In genomic region chr12:50507930-50508329, GRCh38 we compare ENCODE assay signal across 12 cellular contexts. TPM values are rescaled to one million over a fixed set of nuclear protein-coding genes. Genes with fewer than 3 reads are reported as not detected.
DNase-seq lines count a peak whose midpoint lies in the region; FAIRE-seq and TF ChIP-seq lines count a peak whose summit lies in the region.
"Had no signal": no experiment of that assay in that cellular context is flagged by ENCODE, and none has a peak within 500 bp of the region (broad histone marks: within the 10 kb centered on the region; RNA-seq: fewer than 3 reads in every experiment).

No MANE protein-coding gene starts in this region.

- H3K4me3 ChIP-seq in BE2C (ENCODE audit: low read depth, low read length) = no peak overlapping the region
- H3K4me3 ChIP-seq in astrocyte (ENCODE audit: insufficient read depth, low read depth, low read length) = no peak overlapping the region
- no peak overlapping the region for H3K4me3 ChIP-seq in A673 (ENCODE audit: low read depth, low read length, poor library complexity, severe bottlenecking)
- H3K4me3 ChIP-seq: SJCRH30 had no signal

- peaks cover 2% of the 10 kb centered on the region for H3K79me1 ChIP-seq in H9 (ENCODE audit: insufficient read depth, low read depth, low read length, poor library complexity, severe bottlenecking)

- H3K36me3 ChIP-seq in BE2C (no peaks in the 10 kb centered on the region; the same call in 1 of the 2 replicates), astrocyte (ENCODE audit: insufficient read depth, low read length) (no peaks in the 10 kb centered on the region), A673 (ENCODE audit: insufficient read depth, low read length, poor library complexity, severe bottlenecking) (no peaks in the 10 kb centered on the region)

- H3K4me1 ChIP-seq in BE2C (no peaks in the 10 kb centered on the region), H9 (ENCODE audit: insufficient read depth, low read length) (no peaks in the 10 kb centered on the region), astrocyte (ENCODE audit: insufficient read depth, low read length) (peaks cover 19% of the 10 kb centered on the region), A673 (ENCODE audit: insufficient read depth, low read length, poor library complexity, severe bottlenecking) (peaks cover 39% of the 10 kb centered on the region)

- H3K27me3 ChIP-seq in BE2C (no peaks in the 10 kb centered on the region), H9 (ENCODE audit: insufficient read depth, low read length) (no peaks in the 10 kb centered on the region), astrocyte (ENCODE audit: insufficient read depth, low read length) (no peaks in the 10 kb centered on the region), A673 (replicated peaks; ENCODE audit: insufficient read depth, low read depth, low read length, poor library complexity) (no peaks in the 10 kb centered on the region)
- H3K27me3 ChIP-seq: SJCRH30 had no signal

- no peak overlapping the region for H2BK15ac ChIP-seq in H9 (ENCODE audit: low read depth, low read length)

- peaks cover 10% of the 10 kb centered on the region for H3K23me2 ChIP-seq in H9 (ENCODE audit: insufficient read length, low read depth, low read length, poor library complexity, severe bottlenecking)

- H3K9me3 Mint-ChIP-seq in H9 = no peaks in the 10 kb centered on the region
- H3K9me3 Mint-ChIP-seq in astrocyte (ENCODE audit: unreplicated experiment) = no peaks in the 10 kb centered on the region
- H3K9me3 Mint-ChIP-seq in mesothelial cell of epicardium = no peaks in the 10 kb centered on the region

- no peak for FAIRE-seq in astrocyte (lab: Jason Lieb, UNC)

- POLR2A ChIA-PET in A673 (lab: Charles Lee; ENCODE audit: low non-redundant PET) = no interaction called here

- H3K4me2 ChIP-seq in H9 (ENCODE audit: insufficient read depth, insufficient read length, low read length) (no peak overlapping the region), astrocyte (ENCODE audit: low read length) (peak overlapping the region; percentile 92)

- peaks cover 21 to 33% of the 10 kb centered on the region in 2 experiments for H3K4me1 Mint-ChIP-seq in H9
- H3K4me1 Mint-ChIP-seq in astrocyte (ENCODE audit: low read depth, unreplicated experiment) = peaks cover 37% of the 10 kb centered on the region
- H3K4me1 Mint-ChIP-seq in mesothelial cell of epicardium = peaks cover 42% of the 10 kb centered on the region

- H2BK12ac ChIP-seq in H9 (ENCODE audit: insufficient read length, low read depth, low read length) = no peak overlapping the region

- no CpG with 5 or more reads among the region's 2 CpGs for WGBS in H9 (ENCODE audit: extremely low coverage, insufficient read length, low lambda C conversion rate)

- DNase-seq in BE2C (peak; percentile 13), H9 (no peak), astrocyte (ENCODE audit: low read depth) (no peak), mesothelial cell of epicardium (ENCODE audit: low spot score in 2 of 2, unreplicated experiment in 2 of 2) (no peak), GOT3 (lab: John Stamatoyannopoulos, UW) (no peak), A673 (ENCODE audit: low spot score) (no peak), ureter (ENCODE audit: low spot score) (no peak), HPDE6-E6E7 (ENCODE audit: extremely low spot score) (no peak)
- DNase-seq: DMS53, left colon, NCI-H2081, SJCRH30 had no signal

- H4K5ac ChIP-seq in H9 (ENCODE audit: insufficient read length, low read depth, low read length) = no peak overlapping the region

- peak overlapping the region in 2 of 3 experiments; percentile 15 to 82; a peak in 2 of 7 replicates for H3K27ac Mint-ChIP-seq in H9
- H3K27ac Mint-ChIP-seq in astrocyte (ENCODE audit: unreplicated experiment) = peak overlapping the region; percentile 72
- H3K27ac Mint-ChIP-seq in mesothelial cell of epicardium = peak overlapping the region; percentile 94

- H3K4me3 Mint-ChIP-seq in H9 (no peak overlapping the region), astrocyte (ENCODE audit: unreplicated experiment) (peak overlapping the region; percentile 80), mesothelial cell of epicardium (peak overlapping the region; percentile 55)

- H3K4ac ChIP-seq in H9 (ENCODE audit: low read depth, low read length) = no peak overlapping the region

- H3K9me3 ChIP-seq in BE2C (no peaks in the 10 kb centered on the region), H9 (ENCODE audit: control insufficient read depth, low read depth, low read length) (no peaks in the 10 kb centered on the region), astrocyte (ENCODE audit: insufficient read depth, low read depth, low read length) (no peaks in the 10 kb centered on the region), A673 (ENCODE audit: low read depth, low read length, poor library complexity, severe bottlenecking) (no peaks in the 10 kb centered on the region)
- H3K9me3 ChIP-seq: SJCRH30 had no signal

- H4K91ac ChIP-seq in H9 (ENCODE audit: insufficient read length, low read depth, low read length) = no peak overlapping the region

- no peak overlapping the region for H3K9ac ChIP-seq in H9 (ENCODE audit: extremely low read depth, insufficient read length, low read length)
- peak overlapping the region; percentile 23 for H3K9ac ChIP-seq in astrocyte (ENCODE audit: low read length)

- no peak overlapping the region for H3T11ph ChIP-seq in H9 (ENCODE audit: low read length)

- no peak overlapping the region for H2AK5ac ChIP-seq in H9 (ENCODE audit: insufficient read length, low read length)

- TF ChIP-seq CTCF in BE2C (IDR thresholded peaks at IDR 0.05; ENCODE audit: low read depth, low read length) (no peak), H9 (conservative IDR thresholded peaks at IDR 0.05) (no peak), astrocyte (IDR thresholded peaks at IDR 0.05; ENCODE audit: insufficient read depth, low read depth, low read length) (no peak), mesothelial cell of epicardium (IDR thresholded peaks at IDR 0.05; ENCODE audit: unreplicated experiment) (no peak), A673 (conservative IDR thresholded peaks at IDR 0.05; ENCODE audit: low read depth, low read length) (no peak)

- intact Hi-C loops in A673 (cut with micrococcal nuclease; ENCODE audit: unreplicated experiment) = loop anchor here (10.0 kb wide), 2 partner anchors 307 to 517 kb away; partner anchors contain the start of gene SLC11A2

- CTCF ChIA-PET in A673 (lab: Charles Lee) = interaction anchor here (1.2 kb wide), 1 partner anchor 130 kb away, joined by 3 read pairs; no protein-coding TSS in a partner anchor

- H3K79me2 ChIP-seq in H9 (ENCODE audit: insufficient read depth, low read length) (peaks cover 18% of the 10 kb centered on the region; the same call in 1 of the 2 replicates), astrocyte (ENCODE audit: insufficient read depth, low read length) (peaks cover 83% of the 10 kb centered on the region)

- H2BK20ac ChIP-seq in H9 (ENCODE audit: low read depth, low read length, poor library complexity, severe bottlenecking) = no peak overlapping the region

- H4K8ac ChIP-seq in H9 (replicated peaks; ENCODE audit: insufficient read length, low read depth, low read length) = no peak overlapping the region

- H3K36me3 Mint-ChIP-seq in H9 (ENCODE audit: insufficient read depth in 1 of 3, low read depth in 3 of 3) (peaks cover 0 to 1% (median 0%) of the 10 kb centered on the region in 3 experiments; a peak in 1 of 7 replicates), astrocyte (ENCODE audit: low read depth, unreplicated experiment) (no peaks in the 10 kb centered on the region), mesothelial cell of epicardium (no peaks in the 10 kb centered on the region)

- no peak overlapping the region for H3K56ac ChIP-seq in H9 (ENCODE audit: insufficient read length, low read depth, low read length)

- H3K23ac ChIP-seq in H9 (ENCODE audit: insufficient read length, low read depth, low read length) = no peak overlapping the region

- BruUV-seq in A673 (replicated peaks; lab: Mats Ljungman, UMichigan) = no TSS peak

- H4K20me1 ChIP-seq in H9 (ENCODE audit: control insufficient read depth, insufficient read depth, insufficient read length) (no peaks in the 10 kb centered on the region), astrocyte (ENCODE audit: insufficient read depth, low read length) (peaks cover 62% of the 10 kb centered on the region)

- H2AFZ ChIP-seq in H9 (ENCODE audit: low read length) (no peak overlapping the region), astrocyte (ENCODE audit: low read depth, low read length) (no peak overlapping the region)

- no peak overlapping the region for H2BK120ac ChIP-seq in H9 (ENCODE audit: low read depth, low read length, poor library complexity, severe bottlenecking)

- no peaks in the 10 kb centered on the region for H3K27me3 Mint-ChIP-seq in H9 (ENCODE audit: low read depth)
- H3K27me3 Mint-ChIP-seq in astrocyte (ENCODE audit: low read depth, unreplicated experiment) = no peaks in the 10 kb centered on the region
- no peaks in the 10 kb centered on the region for H3K27me3 Mint-ChIP-seq in mesothelial cell of epicardium (ENCODE audit: low read depth)

- H2BK5ac ChIP-seq in H9 (ENCODE audit: insufficient read length, low read length) = no peak overlapping the region

- no peak overlapping the region for H3K14ac ChIP-seq in H9 (ENCODE audit: insufficient read depth, low read length)

- no peak overlapping the region for H3K18ac ChIP-seq in H9 (ENCODE audit: insufficient read length, low read depth, low read length)

- H3K27ac ChIP-seq in H9 (ENCODE audit: insufficient read length, low read depth, low read length) (no peak overlapping the region), astrocyte (ENCODE audit: low read depth, low read length) (no peak overlapping the region), A673 (ENCODE audit: low read depth, low read length, poor library complexity, severe bottlenecking) (no peak overlapping the region)
- H3K27ac ChIP-seq: SJCRH30 had no signal

RNA-seq across cellular contexts. Expression of gene DIP2B, which starts 3.1 kb away (rescaled TPM):
- polyA plus RNA-seq in BE2C (2012; ENCODE audit: insufficient read depth, insufficient read length, low read depth) = 14.2 TPM
- total RNA-seq in H9 (2021) = 20.0 and 21.6 TPM in 2 replicates
- total RNA-seq in astrocyte = 53.2 and 57.4 TPM in 2 replicates
- 29.3 to 32.0 TPM (median 31.3 TPM) in 3 replicates for total RNA-seq in mesothelial cell of epicardium
- total RNA-seq in A673 (2021) = 37.2 and 40.5 TPM in 2 replicates
- total RNA-seq in ureter = 27.0 TPM

Comparison
In these comparisons a context has a peak if more than half of its experiments do, and no peak if none do; other contexts are left out.
1. H3K4me3 Mint-ChIP-seq: peak in astrocyte (single experiment) and mesothelial cell of epicardium (single experiment); none in H9 (0 of 2).
2. Peak in every context shown above with its lines, with median percentiles within 50 percentile points of each other: H3K27ac Mint-ChIP-seq.